In the genomic region with DNA sequence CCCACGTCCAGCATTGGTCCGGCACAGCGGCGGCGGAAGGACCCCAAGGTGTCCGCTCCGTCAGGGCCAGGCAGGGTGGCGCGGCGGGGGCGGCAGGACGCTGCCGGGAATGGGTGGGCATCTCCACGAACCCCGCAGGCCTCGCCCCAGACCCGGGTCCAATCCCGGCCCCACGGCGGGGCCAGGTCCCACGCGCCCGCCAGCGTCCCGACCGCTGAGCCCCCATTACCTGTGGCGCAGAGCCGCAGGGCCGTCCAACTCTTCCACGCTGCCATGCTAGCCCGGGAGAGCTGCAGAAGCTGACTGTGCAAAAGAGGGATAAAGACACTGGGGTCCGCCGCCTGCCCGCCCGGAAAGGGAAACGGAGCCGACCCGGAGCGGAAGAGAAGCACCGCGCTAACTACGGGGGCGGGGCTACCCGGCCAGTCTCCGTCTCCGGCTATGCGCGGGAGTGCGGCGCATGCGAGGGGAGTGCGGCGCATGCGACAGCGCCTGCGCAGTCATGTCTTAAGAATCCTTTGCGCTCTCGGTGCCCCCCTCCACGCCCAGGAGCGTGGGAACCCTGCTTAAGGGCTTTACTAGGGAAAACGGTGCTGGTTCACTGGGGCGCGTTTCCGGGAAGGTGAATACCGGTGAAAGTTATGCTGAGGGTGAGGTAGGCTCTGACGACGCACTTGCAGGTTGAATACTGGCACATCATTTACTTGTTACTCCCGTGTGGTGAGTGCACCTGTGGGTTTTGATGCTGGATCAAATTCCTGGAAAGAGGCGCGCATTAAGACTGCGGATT, we compare ENCODE assay signal across 8 cellular contexts. TPM values are rescaled to one million over a fixed set of nuclear protein-coding genes. Genes with fewer than 3 reads are reported as not detected.
DNase-seq lines count a peak whose midpoint lies in the region; ATAC-seq and TF ChIP-seq lines count a peak whose summit lies in the region.

A gene with protein sequence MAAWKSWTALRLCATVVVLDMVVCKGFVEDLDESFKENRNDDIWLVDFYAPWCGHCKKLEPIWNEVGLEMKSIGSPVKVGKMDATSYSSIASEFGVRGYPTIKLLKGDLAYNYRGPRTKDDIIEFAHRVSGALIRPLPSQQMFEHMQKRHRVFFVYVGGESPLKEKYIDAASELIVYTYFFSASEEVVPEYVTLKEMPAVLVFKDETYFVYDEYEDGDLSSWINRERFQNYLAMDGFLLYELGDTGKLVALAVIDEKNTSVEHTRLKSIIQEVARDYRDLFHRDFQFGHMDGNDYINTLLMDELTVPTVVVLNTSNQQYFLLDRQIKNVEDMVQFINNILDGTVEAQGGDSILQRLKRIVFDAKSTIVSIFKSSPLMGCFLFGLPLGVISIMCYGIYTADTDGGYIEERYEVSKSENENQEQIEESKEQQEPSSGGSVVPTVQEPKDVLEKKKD (minus strand): TSS at position 402 of the 790 bp plus-strand sequence. CDS start 127 bp downstream, at position 275.

- H3K79me2 ChIP-seq in osteoblast (ENCODE audit: insufficient read depth, low read length): peaks cover 42% of the 10 kb centered on the region

- H3K27ac ChIP-seq in osteoblast (ENCODE audit: low read depth, low read length) (peak within 1 kb of the TSS; percentile 81), thoracic aorta (peak within 1 kb of the TSS; percentile 59 to 77)

- H3K4me1 ChIP-seq in osteoblast (ENCODE audit: insufficient read depth, low read length) (peaks cover 6% of the 10 kb centered on the region), thoracic aorta (ENCODE audit: control insufficient read depth in 1 of 2, low read depth in 2 of 2) (peaks cover 8 to 10% of the 10 kb centered on the region in 2 donors)

- no peaks in the 10 kb centered on the region for H3K9me3 Mint-ChIP-seq in activated naive CD4-positive, alpha-beta T cell treated with anti-CD3 and anti-CD28 coated beads, Interleukin-2, amount 50 U/mL, for 72 hours

- H4K20me1 ChIP-seq in osteoblast (ENCODE audit: insufficient read depth, low read length): no peaks in the 10 kb centered on the region

- H3K4me3 ChIP-seq in GM08714 (ENCODE audit: low read length) (peak within 1 kb of the TSS; percentile 98), osteoblast (ENCODE audit: insufficient read depth, low read length) (peak within 1 kb of the TSS; percentile 94), thoracic aorta (peak within 1 kb of the TSS; percentile 83)

- peak; percentile 97 for DNase-seq in NCI-H1092 treated with DMSO at 0.1 percent for 48 hours (lab: John Stamatoyannopoulos, UW)
- peak; percentile 79 for DNase-seq in SKM-1 (lab: John Stamatoyannopoulos, UW; ENCODE audit: unreplicated experiment)
- DNase-seq in activated naive CD4-positive, alpha-beta T cell treated with anti-CD3 and anti-CD28 coated beads, Interleukin-2, amount 50 U/mL, for 72 hours (ENCODE audit: low spot score in 2 of 2): peak; percentile 89 to 92
- DNase-seq in glomerular visceral epithelial cell (ENCODE audit: extremely low spot score): peak; percentile 96
- DNase-seq in osteoblast (ENCODE audit: insufficient read length, low spot score, missing footprints): peak; percentile 98
- peak; percentile 62 for DNase-seq in thoracic aorta (ENCODE audit: low spot score)

- peak within 1 kb of the TSS; percentile 95 for H3K4me2 ChIP-seq in osteoblast (ENCODE audit: insufficient read depth, low read length)

- ATAC-seq in HG02610 (IDR thresholded peaks at IDR 0.05; ENCODE audit: unreplicated experiment) (peak; percentile 95), thoracic aorta (ENCODE audit: insufficient number of reproducible peaks, low FRiP score, low read depth) (peak; percentile 80)
- ATAC-seq in activated naive CD4-positive, alpha-beta T cell treated with anti-CD3 and anti-CD28 coated beads, Interleukin-2, amount 50 U/mL, for 72 hours: peak; percentile 99

- H3K36me3 Mint-ChIP-seq in activated naive CD4-positive, alpha-beta T cell treated with anti-CD3 and anti-CD28 coated beads, Interleukin-2, amount 50 U/mL, for 72 hours: peaks cover 19 to 23% of the 10 kb centered on the region in 2 donors

- H2AFZ ChIP-seq in osteoblast (ENCODE audit: low read length): peak within 1 kb of the TSS; percentile 99

- H3K27me3 ChIP-seq in osteoblast (ENCODE audit: insufficient read depth, low read length) (no peaks in the 10 kb centered on the region), thoracic aorta (replicated peaks; ENCODE audit: insufficient read depth) (no peaks in the 10 kb centered on the region)

- peak within 1 kb of the TSS; percentile 91 to 95 for H3K27ac Mint-ChIP-seq in activated naive CD4-positive, alpha-beta T cell treated with anti-CD3 and anti-CD28 coated beads, Interleukin-2, amount 50 U/mL, for 72 hours

- no peaks in the 10 kb centered on the region for H3K9me3 ChIP-seq in osteoblast (ENCODE audit: low read depth, low read length)
- no peaks in the 10 kb centered on the region for H3K9me3 ChIP-seq in thoracic aorta

- peaks cover 31% of the 10 kb centered on the region for H3K36me3 ChIP-seq in osteoblast (ENCODE audit: insufficient read depth, low read length)
- peaks cover 8% of the 10 kb centered on the region for H3K36me3 ChIP-seq in thoracic aorta

- TF ChIP-seq CTCF in osteoblast (IDR thresholded peaks at IDR 0.05; ENCODE audit: extremely low read depth, low read depth, low read length) (no peak), thoracic aorta (IDR thresholded peaks at IDR 0.05) (no peak)

RNA-seq across cellular contexts. Expression of the gene that starts here (rescaled TPM):
- 10 to 100 TPM; 44.0 to 52.7 TPM for total RNA-seq in activated naive CD4-positive, alpha-beta T cell treated with anti-CD3 and anti-CD28 coated beads, Interleukin-2, amount 50 U/mL, for 72 hours
- 81.6 and 94.5 TPM in 2 replicates for total RNA-seq in osteoblast
- 10 to 100 TPM; 41.3 to 57.4 TPM for total RNA-seq in thoracic aorta

Comparison
In these comparisons a context has a peak if more than half of its experiments do, and no peak if none do; other contexts are left out.
1. Peak in every context shown above with its lines: DNase-seq, ATAC-seq, H3K4me3 ChIP-seq and H3K27ac ChIP-seq.